ENCODE assay signal across 1 cellular context in genomic region chr20:16308754-16309153, GRCh38.
TF ChIP-seq lines count a peak whose summit lies in the region.

No MANE protein-coding gene starts in this region.

TF ChIP-seq in IMR-90, 13 proteins besides CTCF, POLR2A, EP300 and RAD21:
- TF ChIP-seq, protein P1, sequence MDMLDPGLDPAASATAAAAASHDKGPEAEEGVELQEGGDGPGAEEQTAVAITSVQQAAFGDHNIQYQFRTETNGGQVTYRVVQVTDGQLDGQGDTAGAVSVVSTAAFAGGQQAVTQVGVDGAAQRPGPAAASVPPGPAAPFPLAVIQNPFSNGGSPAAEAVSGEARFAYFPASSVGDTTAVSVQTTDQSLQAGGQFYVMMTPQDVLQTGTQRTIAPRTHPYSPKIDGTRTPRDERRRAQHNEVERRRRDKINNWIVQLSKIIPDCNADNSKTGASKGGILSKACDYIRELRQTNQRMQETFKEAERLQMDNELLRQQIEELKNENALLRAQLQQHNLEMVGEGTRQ (IDR thresholded peaks at IDR 0.05; ENCODE audit: low read depth, low read length) = no peak
- TF ChIP-seq MXI1 (IDR thresholded peaks at IDR 0.05; ENCODE audit: borderline replicate concordance, low read depth, low read length) (no peak), SMC3 (IDR thresholded peaks at IDR 0.05; ENCODE audit: low read depth, low read length) (no peak), MAFK (IDR thresholded peaks at IDR 0.05; ENCODE audit: low read depth, low read length) (no peak), FOS (IDR thresholded peaks at IDR 0.05; ENCODE audit: low read depth, low read length) (no peak), RFX5 (IDR thresholded peaks at IDR 0.05; ENCODE audit: low read depth, low read length) (no peak), MAZ (IDR thresholded peaks at IDR 0.05; ENCODE audit: borderline replicate concordance, low read depth, low read length) (no peak), NFE2L2 (IDR thresholded peaks at IDR 0.05; ENCODE audit: low read depth, low read length) (no peak)
